19 cellular contexts compared by ENCODE assay signal in genomic region chr2:105750735-105751134, GRCh38. TPM values are rescaled to one million over a fixed set of nuclear protein-coding genes. Genes with fewer than 3 reads are reported as not detected.
A peak's percentile ranks its signal among the peaks of the same experiment; 100 is the strongest.
DNase-seq lines count a peak whose midpoint lies in the region; ATAC-seq, FAIRE-seq and TF ChIP-seq lines count a peak whose summit lies in the region.
"Had no signal": no experiment of that assay in that cellular context is flagged by ENCODE, and none has a peak within 500 bp of the region (broad histone marks: within the 10 kb centered on the region; RNA-seq: fewer than 3 reads in every experiment).

No MANE protein-coding gene starts in this region.

- DNase-seq in CD4-positive, alpha-beta memory T cell: no peak
- DNase-seq in activated T-helper 2 cell treated with anti-CD3 and anti-CD28 coated beads, Interferon-gamma antibody, Interleukin-2, Interleukin-4, amounts not matched to agents 10 μg/mL and 5 μg/mL and 100 μg/mL, durations not matched to agents 14 hours and 24 hours and 36 hours (ENCODE audit: low spot score): no peak
- DNase-seq in naive B cell (no peak), foreskin fibroblast (no peak), D721Med (ENCODE audit: insufficient read length, low spot score) (no peak)
- DNase-seq: activated CD4-positive, CD25-positive, alpha-beta regulatory T cell; BE2C; cortex of kidney; DMS79; H7; NCI-H2029; NCI-H446; stimulated activated CD4-positive, alpha-beta T cell treated with anti-CD3 and anti-CD28 coated beads, Interleukin-4, amount 100 ng/mL, for 1 hour; SW 1271 had no signal

- no peak for FAIRE-seq in D721Med (lab: Jason Lieb, UNC)

- ATAC-seq in naive B cell (ENCODE audit: low read depth in 2 of 2) (no peak), HG02938 (IDR thresholded peaks at IDR 0.05; ENCODE audit: unreplicated experiment) (no peak)

- H3K4me1 Mint-ChIP-seq in CD4-positive, alpha-beta memory T cell: peaks cover 68 to 100% (median 84%) of the 10 kb centered on the region in 4 donors
- peaks cover 81% of the 10 kb centered on the region for H3K4me1 Mint-ChIP-seq in activated T-helper 2 cell treated with anti-CD3 and anti-CD28 coated beads, Interferon-gamma antibody, Interleukin-2, Interleukin-4, amounts not matched to agents 10 μg/mL and 5 μg/mL and 100 μg/mL, durations not matched to agents 14 hours and 24 hours and 36 hours (ENCODE audit: low read depth)
- H3K4me1 Mint-ChIP-seq in naive B cell: peaks cover 80 to 99% (median 92%) of the 10 kb centered on the region in 3 donors

- H3K4me2 ChIP-seq in BLaER1 treated with 17β-estradiol and CSF1 and Interleukin-3, amounts not matched to agents 10 nM and 100 nM: peak overlapping the region in 9 of 11 experiments; percentile 29 to 99 (median 96); a peak in 15 of 22 replicates

- H3K36me3 ChIP-seq in BLaER1 treated with 17β-estradiol and CSF1 and Interleukin-3, amounts not matched to agents 10 nM and 100 nM: peaks cover 0 to 79% (median 50%) of the 10 kb centered on the region in 11 experiments; a peak in 19 of 22 replicates
- H3K36me3 ChIP-seq in CD4-positive, alpha-beta memory T cell (ENCODE audit: insufficient read depth, low read length): peaks cover 5% of the 10 kb centered on the region
- H3K36me3 ChIP-seq: BE2C, thoracic aorta had no signal

- H3K4me3 Mint-ChIP-seq in CD4-positive, alpha-beta memory T cell: peak overlapping the region; percentile 88 to 99 (median 92)
- H3K4me3 Mint-ChIP-seq in activated T-helper 2 cell treated with anti-CD3 and anti-CD28 coated beads, Interferon-gamma antibody, Interleukin-2, Interleukin-4, amounts not matched to agents 10 μg/mL and 5 μg/mL and 100 μg/mL, durations not matched to agents 14 hours and 24 hours and 36 hours (ENCODE audit: low read depth): peak overlapping the region; percentile 13
- H3K4me3 Mint-ChIP-seq in naive B cell: peak overlapping the region; percentile 85 to 99 (median 92)

- H3K36me3 Mint-ChIP-seq in CD4-positive, alpha-beta memory T cell: peaks cover 44 to 70% of the 10 kb centered on the region in 2 donors
- peaks cover 91% of the 10 kb centered on the region for H3K36me3 Mint-ChIP-seq in activated T-helper 2 cell treated with anti-CD3 and anti-CD28 coated beads, Interferon-gamma antibody, Interleukin-2, Interleukin-4, amounts not matched to agents 10 μg/mL and 5 μg/mL and 100 μg/mL, durations not matched to agents 14 hours and 24 hours and 36 hours (ENCODE audit: low read depth)
- H3K36me3 Mint-ChIP-seq in naive B cell: peaks cover 29 to 34% of the 10 kb centered on the region in 2 donors

- CTCF ChIA-PET in CD4-positive, alpha-beta memory T cell (lab: Charles Lee; ENCODE audit: partially characterized antibody): interaction anchor here (1.2 to 6.7 kb wide), 3 partner anchors 8 to 173 kb away, joined by 5 to 96 read pairs (median 44); no protein-coding TSS in a partner anchor

- peaks cover 0 to 21% (median 0%) of the 10 kb centered on the region in 11 experiments; a peak in 7 of 22 replicates for H3K9me3 ChIP-seq in BLaER1 treated with 17β-estradiol and CSF1 and Interleukin-3, amounts not matched to agents 10 nM and 100 nM (replicated peaks in 1 of 11)
- no peaks in the 10 kb centered on the region for H3K9me3 ChIP-seq in CD4-positive, alpha-beta memory T cell (ENCODE audit: control insufficient read depth in 1 of 2, low read length in 2 of 2)
- H3K9me3 ChIP-seq: BE2C, thoracic aorta had no signal

- H3K9me3 Mint-ChIP-seq in CD4-positive, alpha-beta memory T cell: no peaks in the 10 kb centered on the region
- H3K9me3 Mint-ChIP-seq in activated T-helper 2 cell treated with anti-CD3 and anti-CD28 coated beads, Interferon-gamma antibody, Interleukin-2, Interleukin-4, amounts not matched to agents 10 μg/mL and 5 μg/mL and 100 μg/mL, durations not matched to agents 14 hours and 24 hours and 36 hours: no peaks in the 10 kb centered on the region
- peaks cover 0 to 3% (median 0%) of the 10 kb centered on the region in 7 donors for H3K9me3 Mint-ChIP-seq in naive B cell

- H3K4me3 ChIP-seq in BLaER1 treated with 17β-estradiol and CSF1 and Interleukin-3, amounts not matched to agents 10 nM and 100 nM: no peak overlapping the region
- peak overlapping the region in 1 of 2 donors; percentile 21 for H3K4me3 ChIP-seq in CD4-positive, alpha-beta memory T cell (ENCODE audit: low read length in 2 of 2)
- H3K4me3 ChIP-seq in foreskin fibroblast (ENCODE audit: low read depth in 1 of 2, low read length in 2 of 2): no peak overlapping the region
- H3K4me3 ChIP-seq: thoracic aorta had no signal

- peaks cover 78 to 97% (median 87%) of the 10 kb centered on the region in 10 experiments for H3K4me1 ChIP-seq in BLaER1 treated with 17β-estradiol and CSF1 and Interleukin-3, amounts not matched to agents 10 nM and 100 nM
- H3K4me1 ChIP-seq in CD4-positive, alpha-beta memory T cell (ENCODE audit: insufficient read depth, low read length): peaks cover 90% of the 10 kb centered on the region
- H3K4me1 ChIP-seq: BE2C had no signal

- peak overlapping the region; percentile 92 to 99 (median 97) for H3K27ac Mint-ChIP-seq in CD4-positive, alpha-beta memory T cell
- H3K27ac Mint-ChIP-seq in activated T-helper 2 cell treated with anti-CD3 and anti-CD28 coated beads, Interferon-gamma antibody, Interleukin-2, Interleukin-4, amounts not matched to agents 10 μg/mL and 5 μg/mL and 100 μg/mL, durations not matched to agents 14 hours and 24 hours and 36 hours: peak overlapping the region; percentile 95
- peak overlapping the region; percentile 89 to 99 (median 97) for H3K27ac Mint-ChIP-seq in naive B cell

- POLR2A ChIA-PET in CD4-positive, alpha-beta memory T cell (lab: Charles Lee; ENCODE audit: partially characterized antibody): interaction anchor here (0.9 to 6.7 kb wide), 6 partner anchors 12 to 333 kb away, joined by 3 to 52 read pairs (median 8); no protein-coding TSS in a partner anchor

- no peaks in the 10 kb centered on the region for H3K27me3 Mint-ChIP-seq in CD4-positive, alpha-beta memory T cell
- no peaks in the 10 kb centered on the region for H3K27me3 Mint-ChIP-seq in activated T-helper 2 cell treated with anti-CD3 and anti-CD28 coated beads, Interferon-gamma antibody, Interleukin-2, Interleukin-4, amounts not matched to agents 10 μg/mL and 5 μg/mL and 100 μg/mL, durations not matched to agents 14 hours and 24 hours and 36 hours (ENCODE audit: low read depth)
- no peaks in the 10 kb centered on the region for H3K27me3 Mint-ChIP-seq in naive B cell

- H3K27ac ChIP-seq in BLaER1 treated with 17β-estradiol and CSF1 and Interleukin-3, amounts not matched to agents 10 nM and 100 nM: peak overlapping the region in 9 of 11 experiments; percentile 38 to 97 (median 95); a peak in 17 of 22 replicates
- H3K27ac ChIP-seq in CD4-positive, alpha-beta memory T cell (ENCODE audit: low read depth, low read length): peak overlapping the region; percentile 78
- H3K27ac ChIP-seq: HL-60, parathyroid adenoma, thoracic aorta had no signal

- no peak for TF ChIP-seq CTCF in foreskin fibroblast (IDR thresholded peaks at IDR 0.05; ENCODE audit: low read depth, low read length)
- TF ChIP-seq CTCF in D721Med (IDR thresholded peaks at IDR 0.05; ENCODE audit: insufficient read depth, missing control alignments): no peak

- peak overlapping the region in 1 of 11 experiments; percentile 39; a peak in 1 of 22 replicates for H3K9ac ChIP-seq in BLaER1 treated with 17β-estradiol and CSF1 and Interleukin-3, amounts not matched to agents 10 nM and 100 nM
- H3K9ac ChIP-seq: parathyroid adenoma had no signal

- H4K20me1 ChIP-seq in BLaER1 treated with 17β-estradiol and CSF1 and Interleukin-3, amounts not matched to agents 10 nM and 100 nM: peaks cover 40 to 93% (median 74%) of the 10 kb centered on the region in 11 experiments; a peak in 20 of 22 replicates

- H3K27me3 ChIP-seq in BLaER1 treated with 17β-estradiol and CSF1 and Interleukin-3, amounts not matched to agents 10 nM and 100 nM: no peaks in the 10 kb centered on the region
- no peaks in the 10 kb centered on the region for H3K27me3 ChIP-seq in CD4-positive, alpha-beta memory T cell (ENCODE audit: insufficient read depth, low read length)
- H3K27me3 ChIP-seq: BE2C had no signal

- intact Hi-C loops in CD4-positive, alpha-beta memory T cell (cut with micrococcal nuclease): no loop called here
- intact Hi-C loops in activated T-helper 2 cell treated with anti-CD3 and anti-CD28 coated beads, Interferon-gamma antibody, Interleukin-2, Interleukin-4, amounts not matched to agents 10 μg/mL and 5 μg/mL and 100 μg/mL, durations not matched to agents 14 hours and 24 hours and 36 hours (cut with micrococcal nuclease): no loop called here

RNA-seq across cellular contexts. Expression of gene NCK2, which starts 6.0 kb away (rescaled TPM):
- total RNA-seq in CD4-positive, alpha-beta memory T cell: 10 to 100 TPM; 98.1 to 98.6 TPM
- polyA plus RNA-seq in CD4-positive, alpha-beta memory T cell: 10 to 100 TPM; 58.0 to 76.6 TPM
- 72.4 and 73.9 TPM in 2 replicates for total RNA-seq in activated T-helper 2 cell treated with anti-CD3 and anti-CD28 coated beads, Interferon-gamma antibody, Interleukin-2, Interleukin-4, amounts not matched to agents 10 μg/mL and 5 μg/mL and 100 μg/mL, durations not matched to agents 14 hours and 24 hours and 36 hours
- polyA plus RNA-seq in naive B cell (ENCODE audit: low read depth in 6 of 6): 100 to 1,000 TPM in 1 of 6 donors, 10 to 100 TPM in 5; 70.7 to 108 (median 76.7) TPM

Comparison
In these comparisons a context has a peak if more than half of its experiments do, and no peak if none do; other contexts are left out.
1. H3K4me3 Mint-ChIP-seq: peak in every context shown above with its lines; median percentile 92 in CD4-positive, alpha-beta memory T cell; 92 in naive B cell; 13 in activated T-helper 2 cell treated with anti-CD3 and anti-CD28 coated beads, Interferon-gamma antibody, Interleukin-2, Interleukin-4, amounts not matched to agents 10 μg/mL and 5 μg/mL and 100 μg/mL, durations not matched to agents 14 hours and 24 hours and 36 hours.